Comparison of ENCODE assay signal across 15 cellular contexts in genomic region chr11:43376594-43376993, GRCh38. TPM values are rescaled to one million over a fixed set of nuclear protein-coding genes. Genes with fewer than 3 reads are reported as not detected.
DNase-seq lines count a peak whose midpoint lies in the region; TF ChIP-seq lines count a peak whose summit lies in the region.
"Had no signal": no experiment of that assay in that cellular context is flagged by ENCODE, and none has a peak within 500 bp of the region (broad histone marks: within the 10 kb centered on the region; RNA-seq: fewer than 3 reads in every experiment).

No MANE protein-coding gene starts in this region.

- H4K20me1 ChIP-seq in PC-9 (ENCODE audit: insufficient read depth) (peaks cover 8% of the 10 kb centered on the region), fibroblast of lung (ENCODE audit: control insufficient read depth, extremely low read depth, insufficient read depth, low read length) (no peaks in the 10 kb centered on the region)

- intact Hi-C loops in PC-9 (cut with micrococcal nuclease; ENCODE audit: unreplicated experiment): no loop called here

- H3K4me2 ChIP-seq in PC-9: peak overlapping the region; percentile 35
- H3K4me2 ChIP-seq in fibroblast of lung (ENCODE audit: extremely low read depth, insufficient read depth, low read length): peak overlapping the region; percentile 26
- H3K4me2 ChIP-seq in skeletal muscle satellite cell (ENCODE audit: low read length): peak overlapping the region; percentile 62

- H3K9ac ChIP-seq in fibroblast of lung (ENCODE audit: insufficient read depth, low read length) (no peak overlapping the region), skeletal muscle satellite cell (ENCODE audit: low read depth, low read length) (no peak overlapping the region)

- H3K79me2 ChIP-seq in PC-9 (ENCODE audit: low read depth) (peaks cover 57% of the 10 kb centered on the region), fibroblast of lung (ENCODE audit: control insufficient read depth, insufficient read depth, low read length) (peaks cover 29% of the 10 kb centered on the region)

- no peaks in the 10 kb centered on the region for H3K27me3 ChIP-seq in PC-9 (ENCODE audit: insufficient read depth, low read depth)
- H3K27me3 ChIP-seq in fibroblast of lung (ENCODE audit: control insufficient read depth, insufficient read depth, low read length): no peaks in the 10 kb centered on the region
- no peaks in the 10 kb centered on the region for H3K27me3 ChIP-seq in skeletal muscle satellite cell (ENCODE audit: control insufficient read depth, insufficient read depth, low read length)
- H3K27me3 ChIP-seq: colonic mucosa had no signal

- POLR2A ChIA-PET in PC-9 (lab: Charles Lee; ENCODE audit: unreplicated experiment): no interaction called here

- H3K9me2 ChIP-seq in PC-9 (ENCODE audit: insufficient read depth): no peaks in the 10 kb centered on the region

- H3K4me3 ChIP-seq in PC-9 (no peak overlapping the region), fibroblast of lung (replicated peaks in 1 of 4; ENCODE audit: control extremely low read depth in 1 of 4, insufficient read depth in 1 of 4, low read depth in 3 of 4, low read length in 4 of 4) (no peak overlapping the region), skeletal muscle satellite cell (ENCODE audit: low read length) (no peak overlapping the region)
- H3K4me3 ChIP-seq: colonic mucosa had no signal

- TF ChIP-seq CTCF in PC-9 (conservative IDR thresholded peaks at IDR 0.05): no peak
- TF ChIP-seq CTCF in fibroblast of lung (conservative IDR thresholded peaks at IDR 0.05 in 1 of 2, IDR thresholded peaks at IDR 0.05 in 1 of 2; ENCODE audit: low read depth in 1 of 2, low read length in 2 of 2): no peak
- TF ChIP-seq CTCF in endothelial cell (IDR thresholded peaks at IDR 0.05; ENCODE audit: unreplicated experiment): no peak

- H3F3A ChIP-seq in PC-9 (ENCODE audit: insufficient read depth, low read depth): peaks cover 6% of the 10 kb centered on the region; the same call in 1 of the 2 replicates

- peaks cover 2% of the 10 kb centered on the region for H3K27me3 Mint-ChIP-seq in endothelial cell (ENCODE audit: unreplicated experiment)
- H3K27me3 Mint-ChIP-seq: naive B cell had no signal

- CTCF ChIA-PET in PC-9 (lab: Charles Lee): no interaction called here

- DNase-seq in SIG-M5 treated with dmso at 0.1 percent for 504 hours (lab: John Stamatoyannopoulos, UW; ENCODE audit: unreplicated experiment) (peak; percentile 20), SIG-M5 (lab: John Stamatoyannopoulos, UW) (no peak), PC-9 (peak in 1 of 2 experiments; percentile 87), fibroblast of lung (ENCODE audit: low read depth in 2 of 2) (peak; percentile 56 to 86), endothelial cell (ENCODE audit: low spot score) (no peak)
- DNase-seq in stimulated activated CD4-positive, alpha-beta T cell treated with anti-CD3 and anti-CD28 coated beads, Interleukin-4, amount 100 ng/mL, for 1 hour: no peak
- no peak for DNase-seq in activated CD4-positive, alpha-beta T cell treated with anti-CD3 and anti-CD28 coated beads for 48 hours
- DNase-seq: 8988T, activated gamma-delta T cell treated with Interleukin-2 at 50 U/mL for 16 hours, colonic mucosa, hypothalamus, naive B cell, NCI-H2171 had no signal

- no peaks in the 10 kb centered on the region for H3K9me3 ChIP-seq in PC-9 (ENCODE audit: insufficient read depth, low read depth)
- no peaks in the 10 kb centered on the region for H3K9me3 ChIP-seq in fibroblast of lung (ENCODE audit: control insufficient read depth, insufficient read depth, low read depth, low read length)
- H3K9me3 ChIP-seq in skeletal muscle satellite cell (replicated peaks; ENCODE audit: low read length): no peaks in the 10 kb centered on the region
- H3K9me3 ChIP-seq: colonic mucosa had no signal

- H3K36me3 ChIP-seq in PC-9 (ENCODE audit: low read depth) (peaks cover 19% of the 10 kb centered on the region), fibroblast of lung (ENCODE audit: control insufficient read depth, insufficient read depth, low read length) (no peaks in the 10 kb centered on the region), skeletal muscle satellite cell (ENCODE audit: insufficient read depth, low read length) (no peaks in the 10 kb centered on the region)
- H3K36me3 ChIP-seq: colonic mucosa had no signal

- H3K4me3 Mint-ChIP-seq in endothelial cell (ENCODE audit: unreplicated experiment): no peak overlapping the region
- H3K4me3 Mint-ChIP-seq: naive B cell, WTC11 had no signal

- no TSS peak for BruUV-seq in PC-9 (replicated peaks; lab: Mats Ljungman, UMichigan)

- H3K27ac Mint-ChIP-seq in endothelial cell (ENCODE audit: unreplicated experiment): no peak overlapping the region
- H3K27ac Mint-ChIP-seq: naive B cell, WTC11 had no signal

- peaks cover 14% of the 10 kb centered on the region for H3K4me1 ChIP-seq in PC-9 (replicated peaks; ENCODE audit: insufficient read depth)
- H3K4me1 ChIP-seq in fibroblast of lung (ENCODE audit: control insufficient read depth, extremely low read depth, insufficient read depth, low read length): peaks cover 3% of the 10 kb centered on the region
- peaks cover 12% of the 10 kb centered on the region for H3K4me1 ChIP-seq in skeletal muscle satellite cell (ENCODE audit: control insufficient read depth, insufficient read depth, low read length)
- H3K4me1 ChIP-seq: colonic mucosa had no signal

- H2AFZ ChIP-seq in PC-9 (no peak overlapping the region), fibroblast of lung (ENCODE audit: low read length) (no peak overlapping the region)

- H3K27ac ChIP-seq in PC-9 (peak overlapping the region; percentile 56), fibroblast of lung (ENCODE audit: insufficient read depth, low read length) (peak overlapping the region; percentile 58)
- H3K27ac ChIP-seq: colonic mucosa had no signal

- no peaks in the 10 kb centered on the region for H3K9me3 Mint-ChIP-seq in endothelial cell (ENCODE audit: unreplicated experiment)
- H3K9me3 Mint-ChIP-seq: naive B cell, WTC11 had no signal

- H3K36me3 Mint-ChIP-seq in endothelial cell (ENCODE audit: low read depth, unreplicated experiment): peaks cover 2% of the 10 kb centered on the region
- H3K36me3 Mint-ChIP-seq: naive B cell had no signal

- H3K4me1 Mint-ChIP-seq in endothelial cell (ENCODE audit: unreplicated experiment): peaks cover 2% of the 10 kb centered on the region

RNA-seq across cellular contexts. Expression of gene TTC17, which starts 17.9 kb away (rescaled TPM):
- total RNA-seq in PC-9 (2021) (71.4 and 81.0 TPM in 2 replicates), fibroblast of lung (108 and 129 TPM in 2 replicates), endothelial cell (ENCODE audit: unreplicated experiment) (79.8 TPM)
- 48.4 and 72.3 TPM in 2 replicates for polyA plus RNA-seq in fibroblast of lung
- 23.4 and 32.8 TPM in 2 replicates for polyA plus RNA-seq in fibroblast of lung (2012)
- polyA minus RNA-seq in fibroblast of lung (ENCODE audit: low replicate concordance): 31.1 and 39.3 TPM in 2 replicates
- total RNA-seq in skeletal muscle satellite cell (2012; rRNA removed): 37.1 and 48.9 TPM in 2 replicates

Comparison
In these comparisons a context has a peak if more than half of its experiments do, and no peak if none do; other contexts are left out.
1. DNase-seq: peak in SIG-M5 treated with dmso at 0.1 percent for 504 hours (single experiment) and fibroblast of lung (2 of 2); none in SIG-M5 (single experiment), stimulated activated CD4-positive, alpha-beta T cell treated with anti-CD3 and anti-CD28 coated beads, Interleukin-4, amount 100 ng/mL, for 1 hour (single experiment), activated CD4-positive, alpha-beta T cell treated with anti-CD3 and anti-CD28 coated beads for 48 hours (single experiment) and endothelial cell (single experiment).
2. Peak in every context shown above with its lines, with median percentiles within 50 percentile points of each other: H3K4me2 ChIP-seq.